ENCODE assay signal across 13 cellular contexts in the genomic region with DNA sequence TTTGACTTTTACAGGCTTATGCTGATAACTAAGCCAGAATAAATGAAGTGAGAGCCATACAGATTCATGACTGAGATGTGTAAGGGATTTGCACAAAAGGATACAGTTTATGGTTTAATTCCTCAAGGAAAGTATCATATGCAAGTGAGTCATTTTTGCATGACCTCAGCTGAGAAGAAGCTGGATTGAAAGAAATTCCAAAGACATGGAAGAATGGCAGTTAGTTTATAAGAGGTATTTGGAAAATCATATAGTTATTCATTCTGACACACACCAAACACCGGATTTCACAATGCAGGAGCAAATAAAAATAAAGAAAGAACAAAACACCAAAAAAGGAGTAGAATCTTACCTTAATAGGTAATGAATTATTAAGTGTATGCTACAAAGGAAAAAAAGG.
DNase-seq lines count a peak whose midpoint lies in the region; ATAC-seq and TF ChIP-seq lines count a peak whose summit lies in the region.
"Had no signal": no experiment of that assay in that cellular context is flagged by ENCODE, and none has a peak within 500 bp of the region (broad histone marks: within the 10 kb centered on the region; RNA-seq: fewer than 3 reads in every experiment).

No MANE protein-coding gene starts in this region.

- H3K4me2 ChIP-seq in PC-3 (ENCODE audit: low read length), result peak overlapping the region; percentile 30

- H3K9me3 Mint-ChIP-seq in mesothelial cell of epicardium, result no peaks in the 10 kb centered on the region
- H3K9me3 Mint-ChIP-seq in Calu3 (ENCODE audit: low read depth, unreplicated experiment), result no peaks in the 10 kb centered on the region
- H3K9me3 Mint-ChIP-seq in activated CD4-positive, alpha-beta T cell treated with anti-CD3 and anti-CD28 coated beads, Interleukin-2, amount 10 ng/mL, durations not matched to agents 7 days and 5 days, result no peaks in the 10 kb centered on the region

- no peaks in the 10 kb centered on the region for H3K27me3 ChIP-seq in PC-3 (ENCODE audit: low read length)
- H3K27me3 ChIP-seq: uterus had no signal

- CTCF ChIA-PET in PC-3 (lab: Charles Lee) (no interaction called here), Calu3 (lab: Charles Lee) (no interaction called here)
- CTCF ChIA-PET in activated CD4-positive, alpha-beta T cell treated with anti-CD3 and anti-CD28 coated beads, Interleukin-2, amount 10 ng/mL, durations not matched to agents 7 days and 5 days (lab: Charles Lee), result no interaction called here

- peaks cover 20% of the 10 kb centered on the region for H3K4me1 ChIP-seq in PC-3 (ENCODE audit: insufficient read depth, low read length)
- H3K4me1 ChIP-seq: uterus had no signal

- BruUV-seq in PC-3 (replicated peaks; lab: Mats Ljungman, UMichigan) (no TSS peak), Calu3 (replicated peaks; lab: Mats Ljungman, UMichigan) (no TSS peak)

- no peaks in the 10 kb centered on the region for H3F3A ChIP-seq in PC-3 (ENCODE audit: low read length, unreplicated experiment)

- TF ChIP-seq CTCF in AG10803 (conservative IDR thresholded peaks at IDR 0.05; ENCODE audit: low read length) (no peak), PC-3 (conservative IDR thresholded peaks at IDR 0.05; ENCODE audit: low read depth, low read length) (no peak), mesothelial cell of epicardium (IDR thresholded peaks at IDR 0.05; ENCODE audit: unreplicated experiment) (no peak), Calu3 (IDR thresholded peaks at IDR 0.05; ENCODE audit: unreplicated experiment) (no peak)

- DNase-seq in AG10803 (ENCODE audit: low read depth) (peak; percentile 91), PC-3 (peak; percentile 91), dedifferentiated amniotic fluid mesenchymal stem cell (ENCODE audit: extremely low spot score) (peak; percentile 92), mesothelial cell of epicardium (ENCODE audit: low spot score in 2 of 2, unreplicated experiment in 2 of 2) (no peak), Calu3 (no peak), DMS53 treated with DMSO at 0.1 percent for 48 hours (lab: John Stamatoyannopoulos, UW; ENCODE audit: unreplicated experiment) (no peak), iPS-NIHi11 (ENCODE audit: low spot score) (no peak)
- no peak for DNase-seq in activated CD4-positive, alpha-beta T cell treated with anti-CD3 and anti-CD28 coated beads, Interleukin-2, amount 10 ng/mL, durations not matched to agents 7 days and 5 days
- DNase-seq: aorta, naive B cell, NCI-H1092 treated with DMSO at 0.1 percent for 48 hours, uterus had no signal

- H3K27me3 Mint-ChIP-seq in mesothelial cell of epicardium (ENCODE audit: low read depth) (no peaks in the 10 kb centered on the region), Calu3 (ENCODE audit: unreplicated experiment) (no peaks in the 10 kb centered on the region)
- H3K27me3 Mint-ChIP-seq in activated CD4-positive, alpha-beta T cell treated with anti-CD3 and anti-CD28 coated beads, Interleukin-2, amount 10 ng/mL, durations not matched to agents 7 days and 5 days, result no peaks in the 10 kb centered on the region
- H3K27me3 Mint-ChIP-seq: naive B cell had no signal

- H3K79me2 ChIP-seq in PC-3 (ENCODE audit: low read length), result no peaks in the 10 kb centered on the region

- no peak overlapping the region for H3K4me3 ChIP-seq in AG10803 (ENCODE audit: low read length)
- H3K4me3 ChIP-seq in PC-3 (ENCODE audit: low read length), result no peak overlapping the region
- H3K4me3 ChIP-seq: uterus had no signal

- H2AFZ ChIP-seq in PC-3 (ENCODE audit: low read length), result no peak overlapping the region

- H3K9ac ChIP-seq in PC-3 (ENCODE audit: low read length), result no peak overlapping the region

- no peaks in the 10 kb centered on the region for H3K9me2 ChIP-seq in PC-3 (replicated peaks; ENCODE audit: low read length)

- H3K9me3 ChIP-seq in PC-3 (ENCODE audit: low read length), result no peaks in the 10 kb centered on the region
- H3K9me3 ChIP-seq: uterus had no signal

- H4K20me1 ChIP-seq in PC-3 (ENCODE audit: low read length), result no peaks in the 10 kb centered on the region

- peak overlapping the region; percentile 70 for H3K27ac Mint-ChIP-seq in mesothelial cell of epicardium
- no peak overlapping the region for H3K27ac Mint-ChIP-seq in Calu3 (ENCODE audit: unreplicated experiment)
- no peak overlapping the region for H3K27ac Mint-ChIP-seq in activated CD4-positive, alpha-beta T cell treated with anti-CD3 and anti-CD28 coated beads, Interleukin-2, amount 10 ng/mL, durations not matched to agents 7 days and 5 days

- POLR2A ChIA-PET in PC-3 (lab: Charles Lee; ENCODE audit: unreplicated experiment), result interaction anchor here (0.6 kb wide), 1 partner anchor 983 kb away, joined by 3 read pairs; a partner anchor contains a TSS
- POLR2A ChIA-PET in activated CD4-positive, alpha-beta T cell treated with anti-CD3 and anti-CD28 coated beads, Interleukin-2, amount 10 ng/mL, durations not matched to agents 7 days and 5 days (lab: Charles Lee), result no interaction called here

- H3K27ac ChIP-seq in PC-3 (ENCODE audit: low read length), result peak overlapping the region; percentile 64
- H3K27ac ChIP-seq: C4-2B, uterus had no signal

- no peaks in the 10 kb centered on the region for H3K36me3 ChIP-seq in PC-3 (ENCODE audit: low read depth, low read length)
- H3K36me3 ChIP-seq: uterus had no signal

- H3K4me1 Mint-ChIP-seq in mesothelial cell of epicardium, result peaks cover 40% of the 10 kb centered on the region
- peaks cover 10% of the 10 kb centered on the region for H3K4me1 Mint-ChIP-seq in Calu3 (ENCODE audit: low read depth, unreplicated experiment)
- H3K4me1 Mint-ChIP-seq in activated CD4-positive, alpha-beta T cell treated with anti-CD3 and anti-CD28 coated beads, Interleukin-2, amount 10 ng/mL, durations not matched to agents 7 days and 5 days, result no peaks in the 10 kb centered on the region
- H3K4me1 Mint-ChIP-seq: naive B cell had no signal

- ATAC-seq in PC-3, result peak; percentile 93

- H3K36me3 Mint-ChIP-seq in mesothelial cell of epicardium, result no peaks in the 10 kb centered on the region
- no peaks in the 10 kb centered on the region for H3K36me3 Mint-ChIP-seq in Calu3 (ENCODE audit: insufficient read depth, unreplicated experiment)
- no peaks in the 10 kb centered on the region for H3K36me3 Mint-ChIP-seq in activated CD4-positive, alpha-beta T cell treated with anti-CD3 and anti-CD28 coated beads, Interleukin-2, amount 10 ng/mL, durations not matched to agents 7 days and 5 days (ENCODE audit: low read depth)
- H3K36me3 Mint-ChIP-seq: naive B cell had no signal

- intact Hi-C loops in PC-3 (cut with micrococcal nuclease) (loop anchor here (5.0 kb wide), 1 partner anchor 43 kb away; no protein-coding TSS in a partner anchor), Calu3 (cut with micrococcal nuclease; ENCODE audit: unreplicated experiment) (no loop called here)

- H3K4me3 Mint-ChIP-seq in mesothelial cell of epicardium, result no peak overlapping the region
- no peak overlapping the region for H3K4me3 Mint-ChIP-seq in Calu3 (ENCODE audit: low read depth, unreplicated experiment)
- no peak overlapping the region for H3K4me3 Mint-ChIP-seq in activated CD4-positive, alpha-beta T cell treated with anti-CD3 and anti-CD28 coated beads, Interleukin-2, amount 10 ng/mL, durations not matched to agents 7 days and 5 days
- H3K4me3 Mint-ChIP-seq: naive B cell had no signal

Comparison
In these comparisons a context has a peak if more than half of its experiments do, and no peak if none do; other contexts are left out.
1. DNase-seq: peak in AG10803 (single experiment), PC-3 (single experiment) and dedifferentiated amniotic fluid mesenchymal stem cell (single experiment); none in mesothelial cell of epicardium (0 of 2), Calu3 (single experiment), DMS53 treated with DMSO at 0.1 percent for 48 hours (single experiment), iPS-NIHi11 (single experiment) and activated CD4-positive, alpha-beta T cell treated with anti-CD3 and anti-CD28 coated beads, Interleukin-2, amount 10 ng/mL, durations not matched to agents 7 days and 5 days (single experiment).